Comparison of ENCODE assay signal across 8 cellular contexts in the genomic region with DNA sequence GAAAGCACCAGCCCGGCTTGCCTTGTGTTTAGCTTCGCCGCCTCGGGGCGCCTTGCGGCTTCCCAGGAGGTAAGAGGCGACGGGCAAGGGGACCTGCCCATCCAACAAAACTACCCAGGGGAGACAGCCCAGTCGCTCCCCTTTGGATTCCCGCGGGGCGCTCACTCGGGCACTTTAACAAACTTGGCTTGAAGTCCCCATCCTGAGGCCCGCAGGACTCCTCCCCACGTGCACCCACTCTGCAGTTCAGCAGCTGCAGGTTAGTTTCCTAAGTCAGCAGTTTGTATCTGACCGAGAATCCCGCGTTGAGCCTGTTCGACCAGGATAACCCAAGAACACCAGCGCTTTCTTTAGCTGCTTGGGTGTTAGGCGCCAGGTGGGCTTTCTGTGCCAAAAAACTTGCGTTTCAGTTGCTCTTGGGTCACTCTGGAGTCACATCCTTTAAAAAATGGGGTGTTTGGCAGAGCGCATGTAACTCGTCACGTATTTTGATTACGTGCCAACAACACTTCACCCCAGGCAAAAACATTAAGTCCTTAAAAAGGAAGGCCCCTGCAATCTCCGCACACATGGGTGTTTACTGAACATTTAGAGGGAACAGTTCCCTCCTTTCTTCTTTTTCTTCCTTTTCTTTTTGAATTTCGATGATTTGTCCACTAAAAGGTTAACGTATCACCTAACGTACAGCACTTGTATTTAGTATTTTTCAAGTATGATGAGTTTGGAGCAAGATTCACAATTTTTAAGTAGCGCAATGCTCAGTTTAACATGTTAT. TPM values are rescaled to one million over a fixed set of nuclear protein-coding genes. Genes with fewer than 3 reads are reported as not detected.
DNase-seq lines count a peak whose midpoint lies in the region; ATAC-seq and TF ChIP-seq lines count a peak whose summit lies in the region.

No MANE protein-coding gene starts in this region.

- H3K36me3 ChIP-seq in tibial nerve (no peaks in the 10 kb centered on the region), HAP-1 (replicated peaks) (no peaks in the 10 kb centered on the region)

- peak overlapping the region; percentile 42 for H3K4me3 Mint-ChIP-seq in activated naive CD8-positive, alpha-beta T cell treated with anti-CD3 and anti-CD28 coated beads, Interleukin-2, amount 50 U/mL, for 24 hours

- no peak overlapping the region for H3K27ac ChIP-seq in tibial nerve

- H3K27ac Mint-ChIP-seq in activated naive CD8-positive, alpha-beta T cell treated with anti-CD3 and anti-CD28 coated beads, Interleukin-2, amount 50 U/mL, for 24 hours = no peak overlapping the region

- no peaks in the 10 kb centered on the region for H3K36me3 Mint-ChIP-seq in activated naive CD8-positive, alpha-beta T cell treated with anti-CD3 and anti-CD28 coated beads, Interleukin-2, amount 50 U/mL, for 24 hours (ENCODE audit: low read depth)

- H3K27me3 Mint-ChIP-seq in activated naive CD8-positive, alpha-beta T cell treated with anti-CD3 and anti-CD28 coated beads, Interleukin-2, amount 50 U/mL, for 24 hours = peaks cover 54% of the 10 kb centered on the region

- in situ Hi-C loops in Caki2 (cut with HindIII; ENCODE audit: low pct_unique_long_range_greater_than_20kb, low sequenced_read_pairs) = no loop called here
- in situ Hi-C loops in HAP-1 (cut with MboI; ENCODE audit: low sequenced_read_pairs) = no loop called here

- H3K9me3 Mint-ChIP-seq in activated naive CD8-positive, alpha-beta T cell treated with anti-CD3 and anti-CD28 coated beads, Interleukin-2, amount 50 U/mL, for 24 hours = no peaks in the 10 kb centered on the region

- H3K9me3 ChIP-seq in tibial nerve (no peaks in the 10 kb centered on the region), HAP-1 (no peaks in the 10 kb centered on the region)

- TF ChIP-seq CTCF in tibial nerve (IDR thresholded peaks at IDR 0.05) = no peak

- H3K27me3 ChIP-seq in tibial nerve (peaks cover 0 to 53% of the 10 kb centered on the region in 2 donors), HAP-1 (ENCODE audit: low read depth) (no peaks in the 10 kb centered on the region)

- DNase-seq in Caki2 (ENCODE audit: low read depth) (peak; percentile 45), islet precursor cell (peak; percentile 70), tibial nerve (ENCODE audit: low spot score in 2 of 2) (no peak), HAP-1 (ENCODE audit: low spot score in 2 of 2) (no peak), GM19238 (ENCODE audit: insufficient read length, low spot score) (no peak)
- DNase-seq in activated naive CD8-positive, alpha-beta T cell treated with anti-CD3 and anti-CD28 coated beads, Interleukin-2, amount 50 U/mL, for 24 hours = peak; percentile 9

- peaks cover 8% of the 10 kb centered on the region for H3K4me1 Mint-ChIP-seq in activated naive CD8-positive, alpha-beta T cell treated with anti-CD3 and anti-CD28 coated beads, Interleukin-2, amount 50 U/mL, for 24 hours

- TF ChIP-seq POLR2A in tibial nerve (IDR thresholded peaks at IDR 0.05) = no peak

- 5% methylated on average over 31 of the region's 31 CpGs for WGBS in tibial nerve, 2 donors

- H3K4me3 ChIP-seq in tibial nerve (peak overlapping the region in 3 of 4 donors; percentile 2 to 50 (median 20)), HAP-1 (no peak overlapping the region)

- ATAC-seq in HG03442 (IDR thresholded peaks at IDR 0.05; ENCODE audit: unreplicated experiment) (peak; percentile 15), GM21526 (IDR thresholded peaks at IDR 0.05; ENCODE audit: low FRiP score, unreplicated experiment) (no peak)
- ATAC-seq in activated naive CD8-positive, alpha-beta T cell treated with anti-CD3 and anti-CD28 coated beads, Interleukin-2, amount 50 U/mL, for 24 hours = no peak

- TF ChIP-seq EP300 in tibial nerve (IDR thresholded peaks at IDR 0.05) = no peak

- H3K4me1 ChIP-seq in tibial nerve = peaks cover 0 to 17% (median 8%) of the 10 kb centered on the region in 4 donors
- no peaks in the 10 kb centered on the region for H3K4me1 ChIP-seq in HAP-1

RNA-seq across cellular contexts. Expression of gene DNAH11, which starts 0.9 kb away (rescaled TPM):
- total RNA-seq in Caki2 (2014; rRNA removed; shearing (Covaris generic); ENCODE audit: low replicate concordance) = 0.06 and 0.44 TPM in 2 replicates
- 1 to 10 TPM in 2 of 4 donors, under 1 TPM in 2; 0.20 to 2.5 (median 0.71) TPM for total RNA-seq in tibial nerve

Comparison
In these comparisons a context has a peak if more than half of its experiments do, and no peak if none do; other contexts are left out.
1. DNase-seq: peak in Caki2 (single experiment), activated naive CD8-positive, alpha-beta T cell treated with anti-CD3 and anti-CD28 coated beads, Interleukin-2, amount 50 U/mL, for 24 hours (single experiment) and islet precursor cell (single experiment); none in tibial nerve (0 of 2), HAP-1 (0 of 2) and GM19238 (single experiment).